ENCODE assay signal across 8 cellular contexts in the genomic region with DNA sequence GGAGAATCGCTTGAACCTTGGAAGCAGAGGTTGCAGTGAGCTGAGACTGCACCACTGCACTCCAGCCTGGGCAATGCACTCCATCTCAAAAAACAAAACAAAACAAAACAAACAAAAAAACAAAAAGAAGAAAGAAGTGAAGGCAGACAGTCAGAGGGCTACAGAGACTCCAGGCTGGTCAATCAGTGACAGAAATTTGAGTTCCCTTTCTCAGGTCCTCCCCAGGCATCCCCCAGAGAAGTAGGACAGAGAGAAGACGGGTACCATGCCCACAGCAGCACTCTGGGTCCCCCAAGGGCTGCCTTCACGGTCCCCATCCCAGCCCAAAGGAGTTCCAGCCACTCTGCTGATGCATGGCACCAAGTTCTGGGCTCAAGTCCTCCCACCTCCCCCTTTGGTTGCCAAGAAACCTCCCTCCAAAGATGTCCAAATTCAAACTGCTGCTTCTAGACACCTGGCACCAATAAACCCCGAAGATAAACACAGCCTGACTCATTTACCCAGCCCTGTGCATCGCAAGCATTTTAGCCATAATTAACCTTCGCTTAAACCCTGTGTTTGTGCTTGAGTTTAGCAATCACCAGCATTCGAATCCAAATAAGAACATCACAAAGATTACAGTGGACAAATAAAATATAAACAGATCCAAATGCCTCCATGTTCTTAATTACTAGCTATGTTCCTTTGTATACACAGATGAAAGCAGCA. TPM values are rescaled to one million over a fixed set of nuclear protein-coding genes. Genes with fewer than 3 reads are reported as not detected.
DNase-seq lines count a peak whose midpoint lies in the region; ATAC-seq lines count a peak whose summit lies in the region.
"Had no signal": no experiment of that assay in that cellular context is flagged by ENCODE, and none has a peak within 500 bp of the region (broad histone marks: within the 10 kb centered on the region; RNA-seq: fewer than 3 reads in every experiment).

No MANE protein-coding gene starts in this region.

- peak; percentile 39 for DNase-seq in Daoy (ENCODE audit: low read depth)
- no peak for DNase-seq in activated CD8-positive, alpha-beta memory T cell treated with anti-CD3 and anti-CD28 coated beads, Interleukin-2, amount 10 ng/mL, durations not matched to agents 7 days and 5 days
- no peak for DNase-seq in naive B cell
- DNase-seq in neuronal stem cell (ENCODE audit: low spot score): no peak
- no peak for DNase-seq in dedifferentiated amniotic fluid mesenchymal stem cell (ENCODE audit: extremely low spot score)
- DNase-seq: NCI-H2227 treated with DMSO at 0.1 percent for 48 hours had no signal

- no peak overlapping the region for H3K18ac ChIP-seq in neuronal stem cell (ENCODE audit: low read length)

- peaks cover 96% of the 10 kb centered on the region for H3K4me1 Mint-ChIP-seq in activated CD8-positive, alpha-beta memory T cell treated with anti-CD3 and anti-CD28 coated beads, Interleukin-2, amount 10 ng/mL, durations not matched to agents 7 days and 5 days
- peaks cover 68 to 86% (median 73%) of the 10 kb centered on the region in 3 donors for H3K4me1 Mint-ChIP-seq in naive B cell

- H3K4me1 ChIP-seq in neuronal stem cell (ENCODE audit: control insufficient read depth in 2 of 2, insufficient read depth in 1 of 2, low read depth in 1 of 2, low read length in 2 of 2): peaks cover 0 to 14% of the 10 kb centered on the region in 2 donors

- H2BK12ac ChIP-seq in neuronal stem cell (ENCODE audit: low read length): no peak overlapping the region

- H2AK5ac ChIP-seq in neuronal stem cell (ENCODE audit: low read depth, low read length): no peak overlapping the region

- no peaks in the 10 kb centered on the region for H3K9me3 Mint-ChIP-seq in activated CD8-positive, alpha-beta memory T cell treated with anti-CD3 and anti-CD28 coated beads, Interleukin-2, amount 10 ng/mL, durations not matched to agents 7 days and 5 days (ENCODE audit: low read depth)
- no peaks in the 10 kb centered on the region for H3K9me3 Mint-ChIP-seq in naive B cell

- no peak overlapping the region for H4K8ac ChIP-seq in neuronal stem cell (ENCODE audit: low read depth, low read length)

- no peak overlapping the region for H3K4me3 ChIP-seq in neuronal stem cell (ENCODE audit: low read length in 2 of 2)

- H2BK120ac ChIP-seq in neuronal stem cell (ENCODE audit: low read depth, low read length): no peak overlapping the region

- H2BK5ac ChIP-seq in neuronal stem cell (ENCODE audit: low read length): no peak overlapping the region

- H3K4me3 Mint-ChIP-seq in activated CD8-positive, alpha-beta memory T cell treated with anti-CD3 and anti-CD28 coated beads, Interleukin-2, amount 10 ng/mL, durations not matched to agents 7 days and 5 days: no peak overlapping the region
- H3K4me3 Mint-ChIP-seq in naive B cell: no peak overlapping the region

- no peak overlapping the region for H3K4ac ChIP-seq in neuronal stem cell (ENCODE audit: low read length)

- H3K23ac ChIP-seq in neuronal stem cell (ENCODE audit: low read depth, low read length, poor library complexity): no peak overlapping the region

- ATAC-seq in HG03139 (IDR thresholded peaks at IDR 0.05; ENCODE audit: unreplicated experiment): peak; percentile 46
- no peak for ATAC-seq in activated CD8-positive, alpha-beta memory T cell treated with anti-CD3 and anti-CD28 coated beads, Interleukin-2, amount 10 ng/mL, durations not matched to agents 7 days and 5 days
- ATAC-seq in naive B cell (ENCODE audit: low read depth in 2 of 2): no peak
- no peak for ATAC-seq in GM21737 (IDR thresholded peaks at IDR 0.05; ENCODE audit: unreplicated experiment)

- WGBS in neuronal stem cell (ENCODE audit: extremely low coverage in 2 of 2, insufficient read length in 2 of 2, insufficient replicate concordance in 1 of 2), 2 donors: no CpG with 5 or more reads among the region's 7 CpGs

- H3K36me3 ChIP-seq in neuronal stem cell (replicated peaks in 1 of 2; ENCODE audit: control insufficient read depth in 2 of 2, insufficient read depth in 2 of 2, low read length in 2 of 2): no peaks in the 10 kb centered on the region

- peaks cover 6% of the 10 kb centered on the region for H3K79me1 ChIP-seq in neuronal stem cell (ENCODE audit: low read depth, low read length)

- H4K91ac ChIP-seq in neuronal stem cell (ENCODE audit: low read depth, low read length, poor library complexity): no peak overlapping the region

- CTCF ChIA-PET in activated CD8-positive, alpha-beta memory T cell treated with anti-CD3 and anti-CD28 coated beads, Interleukin-2, amount 10 ng/mL, durations not matched to agents 7 days and 5 days (lab: Charles Lee): interaction anchor here (1.0 to 2.8 kb wide), 5 partner anchors 9 to 75 kb away, joined by 3 to 15 read pairs (median 4); no protein-coding TSS in a partner anchor

- H3K27ac Mint-ChIP-seq in activated CD8-positive, alpha-beta memory T cell treated with anti-CD3 and anti-CD28 coated beads, Interleukin-2, amount 10 ng/mL, durations not matched to agents 7 days and 5 days: peak overlapping the region; percentile 53
- peak overlapping the region in 4 of 6 donors; percentile 31 to 65 (median 48) for H3K27ac Mint-ChIP-seq in naive B cell

- no peaks in the 10 kb centered on the region for H3K9me3 ChIP-seq in neuronal stem cell (replicated peaks in 1 of 2; ENCODE audit: control insufficient read depth in 2 of 2, insufficient read depth in 1 of 2, low read depth in 1 of 2, low read length in 2 of 2)

- H3K4me2 ChIP-seq in neuronal stem cell (ENCODE audit: insufficient read depth, low read length, poor library complexity, severe bottlenecking): no peak overlapping the region

- peaks cover 88% of the 10 kb centered on the region for H3K36me3 Mint-ChIP-seq in activated CD8-positive, alpha-beta memory T cell treated with anti-CD3 and anti-CD28 coated beads, Interleukin-2, amount 10 ng/mL, durations not matched to agents 7 days and 5 days
- H3K36me3 Mint-ChIP-seq in naive B cell: peaks cover 0 to 4% of the 10 kb centered on the region in 2 donors

- H3K27me3 ChIP-seq in neuronal stem cell (ENCODE audit: control insufficient read depth in 3 of 3, insufficient read depth in 3 of 3, low read depth in 1 of 3, low read length in 3 of 3): no peaks in the 10 kb centered on the region

- no peak overlapping the region for H2BK15ac ChIP-seq in neuronal stem cell (ENCODE audit: low read length)

- no peak overlapping the region for H3K27ac ChIP-seq in neuronal stem cell (replicated peaks; ENCODE audit: low read length)

- no peaks in the 10 kb centered on the region for H3K27me3 Mint-ChIP-seq in activated CD8-positive, alpha-beta memory T cell treated with anti-CD3 and anti-CD28 coated beads, Interleukin-2, amount 10 ng/mL, durations not matched to agents 7 days and 5 days
- H3K27me3 Mint-ChIP-seq in naive B cell: no peaks in the 10 kb centered on the region

- H2AFZ ChIP-seq in neuronal stem cell (ENCODE audit: low read length): no peak overlapping the region

- no peak overlapping the region for H3K9ac ChIP-seq in neuronal stem cell (ENCODE audit: low read depth, low read length, poor library complexity)

- no peak overlapping the region for H3K14ac ChIP-seq in neuronal stem cell (ENCODE audit: low read length)

RNA-seq across cellular contexts. Expression of gene SEMA4D, which starts 24.0 kb away (rescaled TPM):
- total RNA-seq in Daoy (2014; rRNA removed; shearing (Covaris generic)): 2.3 and 4.5 TPM in 2 replicates
- 100 to 1,000 TPM; 408 to 525 TPM for total RNA-seq in activated CD8-positive, alpha-beta memory T cell treated with anti-CD3 and anti-CD28 coated beads, Interleukin-2, amount 10 ng/mL, durations not matched to agents 7 days and 5 days
- polyA plus RNA-seq in naive B cell (ENCODE audit: low read depth in 6 of 6): 10 to 100 TPM; 13.4 to 38.2 (median 21.5) TPM
- polyA plus RNA-seq in neuronal stem cell (2013, experiment 1 of 2): 23.2 TPM
- 24.3 TPM for polyA plus RNA-seq in neuronal stem cell (2013, experiment 2 of 2)

Comparison
In these comparisons a context has a peak if more than half of its experiments do, and no peak if none do; other contexts are left out.
1. RNA of gene SEMA4D, which starts 24.0 kb away (total RNA-seq): 408 to 525 TPM in activated CD8-positive, alpha-beta memory T cell treated with anti-CD3 and anti-CD28 coated beads, Interleukin-2, amount 10 ng/mL, durations not matched to agents 7 days and 5 days; 2.3 to 4.5 TPM in Daoy; every median in the first group is over 10 times any median in the second.